In the genomic region with DNA sequence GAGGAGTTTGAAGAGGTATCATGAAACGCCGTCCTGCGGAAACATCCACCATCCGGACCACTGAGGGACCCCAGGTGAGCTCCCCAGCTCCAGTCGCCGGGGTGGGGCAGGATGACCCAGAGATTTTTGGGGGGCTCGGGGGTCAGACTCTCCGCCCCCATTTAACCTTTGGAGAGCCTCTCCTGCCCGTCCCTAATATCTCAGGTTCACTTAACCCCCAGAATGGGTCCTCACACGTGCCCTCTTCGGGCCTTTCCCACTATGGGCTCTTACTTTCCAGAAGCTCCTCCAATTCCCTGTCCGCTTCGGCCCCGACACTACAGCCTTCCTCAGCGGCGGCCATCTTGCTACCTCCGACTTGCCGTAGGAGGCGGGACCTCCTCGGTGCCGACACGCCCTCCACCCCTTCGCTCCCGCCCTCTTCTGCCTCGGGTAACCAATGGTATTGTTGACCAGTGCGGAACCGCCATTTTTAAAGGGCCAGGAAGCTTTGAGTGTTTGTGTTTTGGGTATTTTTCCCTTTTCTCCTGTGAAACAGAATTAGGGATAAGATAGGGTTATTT, we compare ENCODE assay signal across 8 cellular contexts. TPM values are rescaled to one million over a fixed set of nuclear protein-coding genes. Genes with fewer than 3 reads are reported as not detected.
DNase-seq lines count a peak whose midpoint lies in the region; ATAC-seq lines count a peak whose summit lies in the region.

A gene with protein sequence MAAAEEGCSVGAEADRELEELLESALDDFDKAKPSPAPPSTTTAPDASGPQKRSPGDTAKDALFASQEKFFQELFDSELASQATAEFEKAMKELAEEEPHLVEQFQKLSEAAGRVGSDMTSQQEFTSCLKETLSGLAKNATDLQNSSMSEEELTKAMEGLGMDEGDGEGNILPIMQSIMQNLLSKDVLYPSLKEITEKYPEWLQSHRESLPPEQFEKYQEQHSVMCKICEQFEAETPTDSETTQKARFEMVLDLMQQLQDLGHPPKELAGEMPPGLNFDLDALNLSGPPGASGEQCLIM (minus strand): TSS at position 352 of the 563 bp plus-strand sequence. CDS start 9 bp downstream, at position 343.

- peaks cover 13% of the 10 kb centered on the region for H3K4me1 ChIP-seq in effector memory CD4-positive, alpha-beta T cell (ENCODE audit: control insufficient read depth, insufficient read depth, low read length, poor library complexity, severe bottlenecking)

- H3K36me3 ChIP-seq in effector memory CD4-positive, alpha-beta T cell (ENCODE audit: control insufficient read depth, insufficient read depth, low read length) = peaks cover 41% of the 10 kb centered on the region

- DNase-seq in COLO668 (lab: John Stamatoyannopoulos, UW; ENCODE audit: unreplicated experiment) (peak; percentile 93), HT1080 (ENCODE audit: low read depth) (peak; percentile 88), NOMO-1 treated with DMSO at 0.1 percent for 48 hours (lab: John Stamatoyannopoulos, UW; ENCODE audit: unreplicated experiment) (peak; percentile 88), medulla oblongata (ENCODE audit: extremely low spot score) (peak; percentile 95)
- peak; percentile 85 to 88 for DNase-seq in activated CD8-positive, alpha-beta memory T cell treated with anti-CD3 and anti-CD28 coated beads for 4 hours (ENCODE audit: low read depth in 2 of 2)
- peak; percentile 85 to 88 (median 87) for DNase-seq in effector memory CD4-positive, alpha-beta T cell
- peak; percentile 90 for DNase-seq in stimulated activated CD8-positive, alpha-beta memory T cell treated with anti-CD3 and anti-CD28 coated beads, Interleukin-12 subunit alpha, Interleukin-12 subunit beta, amount 100 ng/mL, for 1 hour (ENCODE audit: low read depth)

- peak within 1 kb of the TSS; percentile 87 for H3K4me3 ChIP-seq in effector memory CD4-positive, alpha-beta T cell (ENCODE audit: insufficient read depth, low read depth, low read length, poor library complexity, severe bottlenecking)

- H3K9me3 ChIP-seq in effector memory CD4-positive, alpha-beta T cell (ENCODE audit: control insufficient read depth, low read length) = no peaks in the 10 kb centered on the region

- ATAC-seq in GM21360 (IDR thresholded peaks at IDR 0.05; ENCODE audit: unreplicated experiment) = peak; percentile 87

- H3K27me3 ChIP-seq in effector memory CD4-positive, alpha-beta T cell (replicated peaks; ENCODE audit: control insufficient read depth, insufficient read depth, low read length, poor library complexity, severe bottlenecking) = no peaks in the 10 kb centered on the region

- H3K27ac ChIP-seq in effector memory CD4-positive, alpha-beta T cell (ENCODE audit: insufficient read depth, low read length, poor library complexity, severe bottlenecking) = peak within 1 kb of the TSS; percentile 80

RNA-seq across cellular contexts. Expression of the gene that starts here (rescaled TPM):
- total RNA-seq in HT1080 (2014; rRNA removed; shearing (Covaris generic)) = 26.9 and 27.6 TPM in 2 replicates
- polyA plus RNA-seq in HT1080 (2015; cell fraction: cytosol; rRNA removed) = 33.5 and 38.1 TPM in 2 replicates
- polyA plus RNA-seq in HT1080 (2015; cell fraction: nucleus; rRNA removed) = 48.8 and 49.7 TPM in 2 replicates

Comparison
In these comparisons a context has a peak if more than half of its experiments do, and no peak if none do; other contexts are left out.
1. Peak in every context shown above with its lines: DNase-seq, ATAC-seq, H3K4me3 ChIP-seq and H3K27ac ChIP-seq.